In the genomic region with DNA sequence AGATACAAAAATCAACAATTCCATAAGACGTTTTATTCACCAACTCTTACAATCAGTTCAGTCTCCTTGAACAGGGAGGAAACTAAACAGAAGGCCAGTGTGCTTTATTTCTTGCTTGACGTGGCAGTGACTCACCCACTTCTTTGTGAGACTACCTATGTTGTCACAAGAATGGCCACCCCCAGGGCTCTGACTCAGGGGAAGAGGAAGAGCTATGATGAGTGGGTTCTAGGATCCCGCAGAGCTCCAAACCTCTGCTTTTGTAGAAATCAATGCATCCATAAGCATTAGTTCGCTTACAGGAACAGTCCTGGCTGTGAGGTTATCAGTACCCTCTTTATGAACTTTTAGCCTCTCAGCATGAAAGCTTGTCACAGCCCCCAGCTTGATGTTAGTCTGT, we compare ENCODE assay signal across 9 cellular contexts.
DNase-seq lines count a peak whose midpoint lies in the region; ATAC-seq and TF ChIP-seq lines count a peak whose summit lies in the region.
"Had no signal": no experiment of that assay in that cellular context is flagged by ENCODE, and none has a peak within 500 bp of the region (broad histone marks: within the 10 kb centered on the region; RNA-seq: fewer than 3 reads in every experiment).

No MANE protein-coding gene starts in this region.

- in situ Hi-C loops in Panc1 (cut with HindIII; ENCODE audit: low pct_unique_long_range_greater_than_20kb, low sequenced_read_pairs) = no loop called here

- CTCF ChIA-PET in Panc1 (lab: Charles Lee) = interaction anchor here (0.7 kb wide), 1 partner anchor 28 kb away, joined by 3 read pairs; no protein-coding TSS in a partner anchor

- POLR2A ChIA-PET in Panc1 (lab: Charles Lee) = interaction anchor here (0.9 kb wide), 1 partner anchor 21 kb away, joined by 8 read pairs; no protein-coding TSS in a partner anchor

- TF ChIP-seq CTCF in Panc1 (IDR thresholded peaks at IDR 0.05) = no peak
- TF ChIP-seq CTCF in fibroblast of pulmonary artery (IDR thresholded peaks at IDR 0.05; ENCODE audit: low read length, missing control alignments) = no peak

- no TSS peak for BruUV-seq in Panc1 (replicated peaks; lab: Mats Ljungman, UMichigan)

- H3K27me3 ChIP-seq in Panc1 (ENCODE audit: control insufficient read depth, insufficient read depth, low read length) = no peaks in the 10 kb centered on the region

- peak; percentile 98 for ATAC-seq in Panc1
- ATAC-seq in GM19395 (IDR thresholded peaks at IDR 0.05; ENCODE audit: unreplicated experiment) = no peak

- intact Hi-C loops in Panc1 (cut with micrococcal nuclease; ENCODE audit: unreplicated experiment) = no loop called here

- peak overlapping the region; percentile 71 for H3K27ac ChIP-seq in Panc1 (ENCODE audit: low read length)

- H3K36me3 ChIP-seq in Panc1 (ENCODE audit: control insufficient read depth, insufficient read depth, low read length) = peaks cover 10% of the 10 kb centered on the region; the same call in 1 of the 2 replicates

- H3K9me3 ChIP-seq in Panc1 (ENCODE audit: control insufficient read depth, insufficient read depth, low read depth, low read length) = no peaks in the 10 kb centered on the region; the same call in 1 of the 2 replicates

- DNase-seq in activated CD4-positive, alpha-beta T cell treated with anti-CD3 and anti-CD28 coated beads, Interleukin-2, amount 50 U/mL, for 48 hours = peak; percentile 6 to 11
- no peak for DNase-seq in activated CD4-positive, alpha-beta T cell treated with anti-CD3 and anti-CD28 coated beads for 1 hour
- DNase-seq in Panc1 (ENCODE audit: low read depth, low spot score) = peak; percentile 85
- DNase-seq in fibroblast of pulmonary artery (ENCODE audit: low read depth) = peak; percentile 97
- DNase-seq in stimulated activated CD4-positive, alpha-beta T cell treated with anti-CD3 and anti-CD28 coated beads, Interleukin-1b, Interleukin-23, amount 100 ng/mL, for 48 hours = peak; percentile 45
- no peak for DNase-seq in NCI-H2227 treated with DMSO at 0.1 percent for 48 hours (lab: John Stamatoyannopoulos, UW)
- DNase-seq in NCI-H2081 treated with DMSO at 0.1 percent for 48 hours (lab: John Stamatoyannopoulos, UW) = no peak
- DNase-seq: CD8-positive, alpha-beta memory T cell had no signal

- peaks cover 20% of the 10 kb centered on the region for H3K4me1 ChIP-seq in Panc1 (ENCODE audit: control insufficient read depth, insufficient read depth, low read length)

- peak overlapping the region in 1 of 2 experiments; percentile 12; a peak in 1 of 4 replicates for H3K4me3 ChIP-seq in Panc1 (ENCODE audit: low read depth in 2 of 2, low read length in 2 of 2)
- no peak overlapping the region for H3K4me3 ChIP-seq in fibroblast of pulmonary artery (replicated peaks; ENCODE audit: low read depth, low read length)

Comparison
In these comparisons a context has a peak if more than half of its experiments do, and no peak if none do; other contexts are left out.
1. DNase-seq: peak in activated CD4-positive, alpha-beta T cell treated with anti-CD3 and anti-CD28 coated beads, Interleukin-2, amount 50 U/mL, for 48 hours (2 of 2), Panc1 (single experiment), fibroblast of pulmonary artery (single experiment) and stimulated activated CD4-positive, alpha-beta T cell treated with anti-CD3 and anti-CD28 coated beads, Interleukin-1b, Interleukin-23, amount 100 ng/mL, for 48 hours (single experiment); none in activated CD4-positive, alpha-beta T cell treated with anti-CD3 and anti-CD28 coated beads for 1 hour (single experiment), NCI-H2227 treated with DMSO at 0.1 percent for 48 hours (single experiment) and NCI-H2081 treated with DMSO at 0.1 percent for 48 hours (single experiment).